In genomic region chr3:126310816-126311215, GRCh38 we compare ENCODE assay signal across 22 cellular contexts. TPM values are rescaled to one million over a fixed set of nuclear protein-coding genes. Genes with fewer than 3 reads are reported as not detected.
DNase-seq lines count a peak whose midpoint lies in the region; ATAC-seq and TF ChIP-seq lines count a peak whose summit lies in the region.
"Had no signal": no experiment of that assay in that cellular context is flagged by ENCODE, and none has a peak within 500 bp of the region (broad histone marks: within the 10 kb centered on the region; RNA-seq: fewer than 3 reads in every experiment).

No MANE protein-coding gene starts in this region.

- 77% methylated on average over 5 of the region's 5 CpGs for WGBS in esophagus muscularis mucosa
- WGBS in spleen, 5 donors: 71 to 85% (median 78%) methylated on average over 5 of the region's 5 CpGs
- 84% methylated on average over 5 of the region's 5 CpGs for WGBS in hepatocyte (ENCODE audit: low lambda C conversion rate, missing lambda C conversion rate)

- POLR2A ChIA-PET in CD4-positive, alpha-beta memory T cell (lab: Charles Lee; ENCODE audit: partially characterized antibody): no interaction called here

- H3K36me3 ChIP-seq in esophagus muscularis mucosa (no peaks in the 10 kb centered on the region), spleen (no peaks in the 10 kb centered on the region), hepatocyte (replicated peaks; ENCODE audit: insufficient read depth, low read depth) (no peaks in the 10 kb centered on the region)
- H3K36me3 ChIP-seq in CD4-positive, alpha-beta memory T cell (ENCODE audit: insufficient read depth, low read length): no peaks in the 10 kb centered on the region
- H3K36me3 ChIP-seq: BLaER1 treated with 17β-estradiol and CSF1 and Interleukin-3, amounts not matched to agents 10 nM and 100 nM had no signal

- H3K4me3 ChIP-seq in esophagus muscularis mucosa (no peak overlapping the region), spleen (no peak overlapping the region), hepatocyte (no peak overlapping the region)
- H3K4me3 ChIP-seq in CD4-positive, alpha-beta memory T cell (ENCODE audit: low read length in 2 of 2): no peak overlapping the region
- H3K4me3 ChIP-seq: BLaER1 treated with 17β-estradiol and CSF1 and Interleukin-3, amounts not matched to agents 10 nM and 100 nM; GM12878; GM23248 had no signal

- TF ChIP-seq CTCF in esophagus muscularis mucosa (IDR thresholded peaks at IDR 0.05): no peak
- no peak for TF ChIP-seq CTCF in spleen (IDR thresholded peaks at IDR 0.05 in 8 of 11, conservative IDR thresholded peaks at IDR 0.05 in 3 of 11)
- TF ChIP-seq CTCF in hepatocyte (IDR thresholded peaks at IDR 0.05; ENCODE audit: poor library complexity): no peak

- H3K27ac Mint-ChIP-seq in CD4-positive, alpha-beta memory T cell: no peak overlapping the region
- H3K27ac Mint-ChIP-seq: B cell; CD8-positive, alpha-beta memory T cell; IgD-negative memory B cell had no signal

- no peaks in the 10 kb centered on the region for H3K9me3 Mint-ChIP-seq in CD4-positive, alpha-beta memory T cell

- no peaks in the 10 kb centered on the region for H3K36me3 Mint-ChIP-seq in CD4-positive, alpha-beta memory T cell
- H3K36me3 Mint-ChIP-seq: CD8-positive, alpha-beta memory T cell; IgD-negative memory B cell had no signal

- H3K27me3 ChIP-seq in esophagus muscularis mucosa (no peaks in the 10 kb centered on the region), spleen (replicated peaks in 1 of 7) (peaks cover 0 to 5% (median 0%) of the 10 kb centered on the region in 7 donors), hepatocyte (no peaks in the 10 kb centered on the region)
- H3K27me3 ChIP-seq in CD4-positive, alpha-beta memory T cell (ENCODE audit: insufficient read depth, low read length): no peaks in the 10 kb centered on the region
- H3K27me3 ChIP-seq: BLaER1 treated with 17β-estradiol and CSF1 and Interleukin-3, amounts not matched to agents 10 nM and 100 nM had no signal

- DNase-seq in activated CD8-positive, alpha-beta memory T cell treated with anti-CD3 and anti-CD28 coated beads for 24 hours: peak; percentile 24
- no peak for DNase-seq in activated CD8-positive, alpha-beta memory T cell treated with anti-CD3 and anti-CD28 coated beads, Interleukin-2, amount 50 U/mL, for 4 hours
- peak; percentile 88 for DNase-seq in esophagus muscularis mucosa (ENCODE audit: extremely low spot score)
- peak; percentile 67 for DNase-seq in mesenteric fat pad (ENCODE audit: low spot score)
- peak; percentile 74 for DNase-seq in spleen
- DNase-seq in hepatocyte (ENCODE audit: low spot score): no peak
- DNase-seq in CD4-positive, alpha-beta memory T cell: no peak
- DNase-seq: 8988T; CD8-positive, alpha-beta memory T cell; COR-L47; DMS 273 treated with DMSO at 0.1 percent for 48 hours; DMS53; DND-41; EL; GM23248; HCEC 1CT had no signal

- no peak for TF ChIP-seq EP300 in esophagus muscularis mucosa (IDR thresholded peaks at IDR 0.05)

- H3K27ac ChIP-seq in esophagus muscularis mucosa (replicated peaks in 1 of 4): no peak overlapping the region
- no peak overlapping the region for H3K27ac ChIP-seq in spleen
- no peak overlapping the region for H3K27ac ChIP-seq in hepatocyte
- no peak overlapping the region for H3K27ac ChIP-seq in CD4-positive, alpha-beta memory T cell (ENCODE audit: low read depth, low read length)
- H3K27ac ChIP-seq: BLaER1 treated with 17β-estradiol and CSF1 and Interleukin-3, amounts not matched to agents 10 nM and 100 nM; GM23248 had no signal

- peaks cover 5% of the 10 kb centered on the region in 2 donors for H3K27me3 Mint-ChIP-seq in CD4-positive, alpha-beta memory T cell
- H3K27me3 Mint-ChIP-seq: IgD-negative memory B cell had no signal

- H3K9me3 ChIP-seq in esophagus muscularis mucosa (peaks cover 0 to 7% (median 3%) of the 10 kb centered on the region in 4 donors), spleen (peaks cover 0 to 7% (median 0%) of the 10 kb centered on the region in 8 donors), hepatocyte (ENCODE audit: low read depth) (no peaks in the 10 kb centered on the region)
- no peaks in the 10 kb centered on the region for H3K9me3 ChIP-seq in CD4-positive, alpha-beta memory T cell (ENCODE audit: control insufficient read depth in 1 of 2, low read length in 2 of 2)

- no peak overlapping the region for H3K4me2 ChIP-seq in hepatocyte
- H3K4me2 ChIP-seq: BLaER1 treated with 17β-estradiol and CSF1 and Interleukin-3, amounts not matched to agents 10 nM and 100 nM had no signal

- H3K9me2 ChIP-seq in hepatocyte (replicated peaks; ENCODE audit: insufficient read depth): no peaks in the 10 kb centered on the region

- H3K4me1 ChIP-seq in esophagus muscularis mucosa (no peaks in the 10 kb centered on the region), spleen (no peaks in the 10 kb centered on the region), hepatocyte (ENCODE audit: insufficient read depth) (peaks cover 7% of the 10 kb centered on the region)
- H3K4me1 ChIP-seq in CD4-positive, alpha-beta memory T cell (ENCODE audit: insufficient read depth, low read length): no peaks in the 10 kb centered on the region

- intact Hi-C loops in esophagus muscularis mucosa (cut with DNase I) (no loop called here), spleen (cut with DNase I; ENCODE audit: low total_unique reads) (no loop called here)
- intact Hi-C loops in CD4-positive, alpha-beta memory T cell (cut with micrococcal nuclease): no loop called here

- TF ChIP-seq POLR2A in esophagus muscularis mucosa (IDR thresholded peaks at IDR 0.05; ENCODE audit: low read depth) (no peak), spleen (IDR thresholded peaks at IDR 0.05) (no peak)

- no peaks in the 10 kb centered on the region for H4K20me1 ChIP-seq in hepatocyte (ENCODE audit: insufficient read depth, poor library complexity, severe bottlenecking)
- H4K20me1 ChIP-seq: BLaER1 treated with 17β-estradiol and CSF1 and Interleukin-3, amounts not matched to agents 10 nM and 100 nM had no signal

- no peak overlapping the region for H2AFZ ChIP-seq in hepatocyte
- H2AFZ ChIP-seq: GM23248 had no signal

- H3K4me3 Mint-ChIP-seq in CD4-positive, alpha-beta memory T cell: no peak overlapping the region
- H3K4me3 Mint-ChIP-seq: B cell; CD8-positive, alpha-beta memory T cell had no signal

- no peak for ATAC-seq in HG03442 (IDR thresholded peaks at IDR 0.05; ENCODE audit: unreplicated experiment)
- ATAC-seq: GM12878, HepG2 had no signal

- no peaks in the 10 kb centered on the region for H3K79me2 ChIP-seq in hepatocyte

- CTCF ChIA-PET in CD4-positive, alpha-beta memory T cell (lab: Charles Lee; ENCODE audit: partially characterized antibody): no interaction called here

- no peaks in the 10 kb centered on the region for H3K4me1 Mint-ChIP-seq in CD4-positive, alpha-beta memory T cell
- H3K4me1 Mint-ChIP-seq: B cell; CD8-positive, alpha-beta memory T cell; IgD-negative memory B cell had no signal

RNA-seq across cellular contexts. Expression of gene KLF15, which starts 46.4 kb away (rescaled TPM):
- total RNA-seq in esophagus muscularis mucosa: 100 to 1,000 TPM in 2 of 4 donors, 10 to 100 TPM in 2; 84.3 to 208 (median 93.6) TPM
- total RNA-seq in mesenteric fat pad: 53.8 TPM
- total RNA-seq in spleen: 1 to 10 TPM in 6 of 7 donors, under 1 TPM in 1; 0.57 to 9.5 (median 4.8) TPM
- 1 to 10 TPM in 2 of 3 donors, under 1 TPM in 1; 0.63 to 3.1 (median 2.4) TPM for polyA plus RNA-seq in spleen
- total RNA-seq in hepatocyte: 16.7 and 19.9 TPM in 2 replicates
- 1.8 TPM in 2 replicates for polyA plus RNA-seq in hepatocyte
- under 1 TPM; 0.67 to 0.72 TPM for total RNA-seq in CD4-positive, alpha-beta memory T cell
- polyA plus RNA-seq in CD4-positive, alpha-beta memory T cell: not detected
- polyA plus RNA-seq: CD8-positive, alpha-beta memory T cell; GM12878; IgD-negative memory B cell had no signal

Comparison
In these comparisons a context has a peak if more than half of its experiments do, and no peak if none do; other contexts are left out.
1. DNase-seq: peak in activated CD8-positive, alpha-beta memory T cell treated with anti-CD3 and anti-CD28 coated beads for 24 hours (single experiment), esophagus muscularis mucosa (single experiment), mesenteric fat pad (single experiment) and spleen (single experiment); none in activated CD8-positive, alpha-beta memory T cell treated with anti-CD3 and anti-CD28 coated beads, Interleukin-2, amount 50 U/mL, for 4 hours (single experiment), hepatocyte (single experiment) and CD4-positive, alpha-beta memory T cell (0 of 5).